26 cellular contexts compared by ENCODE assay signal in genomic region chr6:32932132-32932868, GRCh38. TPM values are rescaled to one million over a fixed set of nuclear protein-coding genes. Genes with fewer than 3 reads are reported as not detected.
DNase-seq lines count a peak whose midpoint lies in the region; ATAC-seq and FAIRE-seq lines count a peak whose summit lies in the region.
"Had no signal": no experiment of that assay in that cellular context is flagged by ENCODE, and none has a peak within 500 bp of the region (broad histone marks: within the 10 kb centered on the region; RNA-seq: fewer than 3 reads in every experiment).

No MANE protein-coding gene starts in this region.

- peaks cover 47% of the 10 kb centered on the region for H3K36me3 Mint-ChIP-seq in dendritic cell treated with granulocyte-macrophage colony-stimulating factor and Interleukin-4, amounts not matched to agents 40 ng/mL and 50 ng/mL, for 4 days (ENCODE audit: low read depth)
- H3K36me3 Mint-ChIP-seq: natural killer cell had no signal

- FAIRE-seq in HTR-8/SVneo (lab: Jason Lieb, UNC), result no peak
- FAIRE-seq: GM18507, kidney, urothelium cell line had no signal

- H3K4me2 ChIP-seq in BLaER1 treated with 17β-estradiol and CSF1 and Interleukin-3, amounts not matched to agents 10 nM and 100 nM, result peak overlapping the region in 6 of 11 experiments; percentile 8 to 96 (median 46); a peak in 8 of 22 replicates

- H3K36me3 ChIP-seq in BLaER1 treated with 17β-estradiol and CSF1 and Interleukin-3, amounts not matched to agents 10 nM and 100 nM, result peaks cover 0 to 31% (median 17%) of the 10 kb centered on the region in 11 experiments; a peak in 14 of 22 replicates
- H3K36me3 ChIP-seq: HAP-1 had no signal

- intact Hi-C loops in dendritic cell treated with granulocyte-macrophage colony-stimulating factor and Interleukin-4, amounts not matched to agents 40 ng/mL and 50 ng/mL, for 4 days (cut with micrococcal nuclease), result loop anchor here (5.0 kb wide), 1 partner anchor 45 kb away; no protein-coding TSS in a partner anchor

- no peak overlapping the region for H3K4me3 Mint-ChIP-seq in dendritic cell treated with granulocyte-macrophage colony-stimulating factor and Interleukin-4, amounts not matched to agents 40 ng/mL and 50 ng/mL, for 4 days
- H3K4me3 Mint-ChIP-seq: activated naive CD8-positive, alpha-beta T cell treated with anti-CD3 and anti-CD28 coated beads, Interleukin-2, amount 10 ng/mL, durations not matched to agents 7 days and 5 days; activated T-helper 1 cell treated with anti-CD3 and anti-CD28 coated beads, Interleukin-12 subunit alpha, Interleukin-12 subunit beta, Interleukin-2, Interleukin-4 antibody, amounts not matched to agents 30 ng/mL and 10 ng/mL and 1 ng/mL, durations not matched to agents 14 hours and 24 hours and 36 hours; natural killer cell; T-helper 1 cell treated with Interleukin-12 subunit alpha and Interleukin-12 subunit beta and Interleukin-4 antibody, amounts not matched to agents 30 μg/mL and 1 μg/mL, for 36 hours had no signal

- H4K20me1 ChIP-seq in BLaER1 treated with 17β-estradiol and CSF1 and Interleukin-3, amounts not matched to agents 10 nM and 100 nM, result no peaks in the 10 kb centered on the region

- no peak overlapping the region for H3K4me3 ChIP-seq in BLaER1 treated with 17β-estradiol and CSF1 and Interleukin-3, amounts not matched to agents 10 nM and 100 nM
- H3K4me3 ChIP-seq in skeletal muscle cell (ENCODE audit: low read depth, low read length), result no peak overlapping the region
- H3K4me3 ChIP-seq: HAP-1 had no signal

- no peaks in the 10 kb centered on the region for H3K9me3 Mint-ChIP-seq in dendritic cell treated with granulocyte-macrophage colony-stimulating factor and Interleukin-4, amounts not matched to agents 40 ng/mL and 50 ng/mL, for 4 days
- H3K9me3 Mint-ChIP-seq: activated naive CD8-positive, alpha-beta T cell treated with anti-CD3 and anti-CD28 coated beads, Interleukin-2, amount 10 ng/mL, durations not matched to agents 7 days and 5 days; activated T-helper 1 cell treated with anti-CD3 and anti-CD28 coated beads, Interleukin-12 subunit alpha, Interleukin-12 subunit beta, Interleukin-2, Interleukin-4 antibody, amounts not matched to agents 30 ng/mL and 10 ng/mL and 1 ng/mL, durations not matched to agents 14 hours and 24 hours and 36 hours; natural killer cell; T-helper 1 cell treated with Interleukin-12 subunit alpha and Interleukin-12 subunit beta and Interleukin-4 antibody, amounts not matched to agents 30 μg/mL and 1 μg/mL, for 36 hours had no signal

- no peak overlapping the region for H3K27ac ChIP-seq in BLaER1 treated with 17β-estradiol and CSF1 and Interleukin-3, amounts not matched to agents 10 nM and 100 nM

- H3K4me1 Mint-ChIP-seq in dendritic cell treated with granulocyte-macrophage colony-stimulating factor and Interleukin-4, amounts not matched to agents 40 ng/mL and 50 ng/mL, for 4 days (ENCODE audit: low read depth), result peaks cover 74% of the 10 kb centered on the region
- H3K4me1 Mint-ChIP-seq: natural killer cell had no signal

- peak overlapping the region; percentile 0 for H3K27ac Mint-ChIP-seq in dendritic cell treated with granulocyte-macrophage colony-stimulating factor and Interleukin-4, amounts not matched to agents 40 ng/mL and 50 ng/mL, for 4 days
- H3K27ac Mint-ChIP-seq: activated naive CD8-positive, alpha-beta T cell treated with anti-CD3 and anti-CD28 coated beads, Interleukin-2, amount 10 ng/mL, durations not matched to agents 7 days and 5 days; activated T-helper 1 cell treated with anti-CD3 and anti-CD28 coated beads, Interleukin-12 subunit alpha, Interleukin-12 subunit beta, Interleukin-2, Interleukin-4 antibody, amounts not matched to agents 30 ng/mL and 10 ng/mL and 1 ng/mL, durations not matched to agents 14 hours and 24 hours and 36 hours; natural killer cell; T-helper 1 cell treated with Interleukin-12 subunit alpha and Interleukin-12 subunit beta and Interleukin-4 antibody, amounts not matched to agents 30 μg/mL and 1 μg/mL, for 36 hours had no signal

- DNase-seq in HT1080 (ENCODE audit: low read depth), result peak; percentile 10
- peak; percentile 15 for DNase-seq in skeletal muscle cell (ENCODE audit: low read depth)
- DNase-seq in midbrain (lab: John Stamatoyannopoulos, UW), result no peak
- DNase-seq in HTR-8/SVneo (ENCODE audit: insufficient read length, low spot score), result no peak
- DNase-seq: activated naive CD8-positive, alpha-beta T cell treated with anti-CD3 and anti-CD28 coated beads, Interleukin-2, amount 10 ng/mL, durations not matched to agents 7 days and 5 days; central memory CD4-positive, alpha-beta T cell; DMS 273 treated with DMSO at 0.1 percent for 48 hours; effector CD4-positive, alpha-beta T cell; hypothalamus; kidney; mammary epithelial cell; natural killer cell; NCI-H1436 treated with DMSO at 0.1 percent for 48 hours; NCI-H2171 treated with DMSO at 0.1 percent for 48 hours; NCI-H748 treated with DMSO at 0.1 percent for 48 hours; stimulated activated CD4-positive, alpha-beta T cell treated with anti-CD3 and anti-CD28 coated beads, Interleukin-2, amount 100 ng/mL, for 48 hours had no signal

- H3K9me3 ChIP-seq in BLaER1 treated with 17β-estradiol and CSF1 and Interleukin-3, amounts not matched to agents 10 nM and 100 nM (replicated peaks in 1 of 11), result no peaks in the 10 kb centered on the region
- H3K9me3 ChIP-seq: HAP-1 had no signal

- H3K4me1 ChIP-seq in BLaER1 treated with 17β-estradiol and CSF1 and Interleukin-3, amounts not matched to agents 10 nM and 100 nM, result peaks cover 21 to 48% (median 36%) of the 10 kb centered on the region in 10 experiments
- H3K4me1 ChIP-seq: HAP-1 had no signal

- H3K27me3 Mint-ChIP-seq in dendritic cell treated with granulocyte-macrophage colony-stimulating factor and Interleukin-4, amounts not matched to agents 40 ng/mL and 50 ng/mL, for 4 days, result no peaks in the 10 kb centered on the region

- ATAC-seq in GM21367 (IDR thresholded peaks at IDR 0.05; ENCODE audit: unreplicated experiment) (no peak), GM18858 (IDR thresholded peaks at IDR 0.05; ENCODE audit: unreplicated experiment) (no peak)
- ATAC-seq: natural killer cell had no signal

- no peaks in the 10 kb centered on the region for H3K27me3 ChIP-seq in BLaER1 treated with 17β-estradiol and CSF1 and Interleukin-3, amounts not matched to agents 10 nM and 100 nM

- no peak overlapping the region for H3K9ac ChIP-seq in BLaER1 treated with 17β-estradiol and CSF1 and Interleukin-3, amounts not matched to agents 10 nM and 100 nM

RNA-seq across cellular contexts. Expression of gene HLA-DMB, which starts 8.5 kb away (rescaled TPM):
- total RNA-seq in HT1080 (2014; rRNA removed; shearing (Covaris generic)), result 0.07 and 0.16 TPM in 2 replicates
- 0.76 and 1.2 TPM in 2 replicates for polyA plus RNA-seq in HT1080 (2015; cell fraction: cytosol; rRNA removed)
- 2.1 and 2.7 TPM in 2 replicates for polyA plus RNA-seq in HT1080 (2015; cell fraction: nucleus; rRNA removed)
- total RNA-seq: mammary epithelial cell had no signal
- polyA plus RNA-seq: BJ had no signal

RNA-seq across cellular contexts. Expression of gene HLA-DMA, which starts 20.6 kb away (rescaled TPM):
- 3.4 and 3.9 TPM in 2 replicates for total RNA-seq in HT1080 (2014; rRNA removed; shearing (Covaris generic))
- polyA plus RNA-seq in HT1080 (2015; cell fraction: cytosol; rRNA removed), result 8.5 and 9.1 TPM in 2 replicates
- 16.5 and 18.1 TPM in 2 replicates for polyA plus RNA-seq in HT1080 (2015; cell fraction: nucleus; rRNA removed)

RNA-seq across cellular contexts. Expression of gene BRD2, which starts 36.1 kb away (rescaled TPM):
- 119 and 125 TPM in 2 replicates for total RNA-seq in HT1080 (2014; rRNA removed; shearing (Covaris generic))
- 129 TPM in 2 replicates for polyA plus RNA-seq in HT1080 (2015; cell fraction: cytosol; rRNA removed)
- 356 and 358 TPM in 2 replicates for polyA plus RNA-seq in HT1080 (2015; cell fraction: nucleus; rRNA removed)

Comparison
In these comparisons a context has a peak if more than half of its experiments do, and no peak if none do; other contexts are left out.
1. DNase-seq: peak in HT1080 (single experiment) and skeletal muscle cell (single experiment); none in midbrain (single experiment) and HTR-8/SVneo (single experiment).